Comparison of ENCODE assay signal across 1 cellular context in the genomic region with DNA sequence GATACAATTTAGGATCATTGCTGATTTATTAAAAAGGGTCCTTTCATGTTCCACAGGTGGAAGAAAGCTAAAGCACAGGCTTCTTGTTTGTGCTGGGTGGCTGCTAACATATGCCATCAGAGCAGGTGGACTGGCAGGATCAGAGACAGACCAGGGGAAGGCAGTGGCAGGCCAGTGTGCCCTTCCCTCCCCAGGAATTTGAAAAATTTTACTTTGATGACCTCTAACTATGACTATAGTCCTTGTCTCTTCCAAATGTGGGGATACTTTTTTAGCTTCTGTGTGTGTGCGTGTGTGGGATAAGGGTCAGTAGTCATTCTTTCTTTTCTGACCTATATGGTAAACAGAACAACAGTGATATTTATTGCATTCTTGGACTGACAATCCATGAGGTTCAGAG.
TF ChIP-seq lines count a peak whose summit lies in the region.

No MANE protein-coding gene starts in this region.

TF ChIP-seq in HCT116, 20 proteins besides CTCF, POLR2A, EP300 and RAD21:
- TF ChIP-seq EZH2 (IDR thresholded peaks at IDR 0.05) = no peak
